ENCODE assay signal across 10 cellular contexts in genomic region chr17:49132699-49133364, GRCh38. TPM values are rescaled to one million over a fixed set of nuclear protein-coding genes. Genes with fewer than 3 reads are reported as not detected.
A peak's percentile ranks its signal among the peaks of the same experiment; 100 is the strongest.
DNase-seq lines count a peak whose midpoint lies in the region; ATAC-seq and TF ChIP-seq lines count a peak whose summit lies in the region.
"Had no signal": no experiment of that assay in that cellular context is flagged by ENCODE, and none has a peak within 500 bp of the region (broad histone marks: within the 10 kb centered on the region; RNA-seq: fewer than 3 reads in every experiment).

TSS of gene B4GALNT2 (plus strand) at chr17:49132769. CDS start at chr17:49132793, 24 bp downstream.

- DNase-seq in EL (peak; percentile 41), T-helper 17 cell (no peak), esophagus squamous epithelium (lab: John Stamatoyannopoulos, UW) (no peak), mesenteric fat pad (ENCODE audit: low spot score) (no peak), SJCRH30 (no peak), cerebellum (ENCODE audit: low spot score) (no peak)

- no peak for TF ChIP-seq POLR2A in esophagus squamous epithelium (IDR thresholded peaks at IDR 0.05)

- H3K27me3 ChIP-seq in esophagus squamous epithelium (peaks cover 0 to 81% (median 16%) of the 10 kb centered on the region in 4 donors), rectal smooth muscle tissue (ENCODE audit: control insufficient read depth, insufficient read depth, low read length) (peaks cover 16% of the 10 kb centered on the region), SJCRH30 (0 out of 2 replicates have a peak, but pooled peaks cover 4% of the 10 kb centered on the region)

- no peaks in the 10 kb centered on the region for H3K9me3 ChIP-seq in T-helper 17 cell (ENCODE audit: control insufficient read depth, low read length, poor library complexity, severe bottlenecking)
- H3K9me3 ChIP-seq in esophagus squamous epithelium, result peaks cover 0 to 5% (median 0%) of the 10 kb centered on the region in 3 donors
- H3K9me3 ChIP-seq in SJCRH30 (replicated peaks), result peaks cover 17% of the 10 kb centered on the region

- H3K4me3 Mint-ChIP-seq in T-helper 17 cell, result peak within 1 kb of the TSS; percentile 62

- peaks cover 61% of the 10 kb centered on the region for H3K27me3 Mint-ChIP-seq in T-helper 17 cell

- WGBS in esophagus squamous epithelium, 2 donors, result 21 to 25% methylated on average over 5 to 14 of the region's 65 CpGs

- H3K4me3 ChIP-seq in esophagus squamous epithelium, result peak within 1 kb of the TSS; percentile 21 to 62 (median 42)
- H3K4me3 ChIP-seq in rectal smooth muscle tissue (ENCODE audit: low read length), result peak within 1 kb of the TSS; percentile 59
- H3K4me3 ChIP-seq in SJCRH30, result no peak within 1 kb of the TSS

- H3K27ac ChIP-seq in esophagus squamous epithelium (no peak within 1 kb of the TSS), rectal smooth muscle tissue (ENCODE audit: low read depth, low read length) (no peak within 1 kb of the TSS), SJCRH30 (no peak within 1 kb of the TSS)
- H3K27ac ChIP-seq: HL-60 had no signal

- H3K4me1 ChIP-seq in esophagus squamous epithelium, result peaks cover 9 to 16% (median 9%) of the 10 kb centered on the region in 3 donors
- no peaks in the 10 kb centered on the region for H3K4me1 ChIP-seq in rectal smooth muscle tissue (ENCODE audit: control insufficient read depth, insufficient read depth, low read length)
- no peaks in the 10 kb centered on the region for H3K4me1 ChIP-seq in SJCRH30

- TF ChIP-seq CTCF in esophagus squamous epithelium (IDR thresholded peaks at IDR 0.05), result no peak

- peaks cover 4% of the 10 kb centered on the region for H3K4me1 Mint-ChIP-seq in T-helper 17 cell

- intact Hi-C loops in esophagus squamous epithelium (cut with DNase I), result no loop called here

- H3K9ac ChIP-seq in rectal smooth muscle tissue (ENCODE audit: low read length), result no peak within 1 kb of the TSS

- H3K36me3 ChIP-seq in esophagus squamous epithelium (no peaks in the 10 kb centered on the region), rectal smooth muscle tissue (ENCODE audit: control insufficient read depth, insufficient read depth, low read length) (no peaks in the 10 kb centered on the region), SJCRH30 (no peaks in the 10 kb centered on the region)

- no peak for ATAC-seq in T-helper 17 cell
- ATAC-seq in HG03097 (IDR thresholded peaks at IDR 0.05; ENCODE audit: low FRiP score, unreplicated experiment), result no peak

- peaks cover 2% of the 10 kb centered on the region for H3K36me3 Mint-ChIP-seq in T-helper 17 cell (ENCODE audit: low read depth)

- no peak within 1 kb of the TSS for H3K27ac Mint-ChIP-seq in T-helper 17 cell

RNA-seq across cellular contexts. Expression of gene B4GALNT2, which starts in this region (rescaled TPM):
- under 1 TPM; 0.15 to 0.18 TPM for total RNA-seq in T-helper 17 cell
- under 1 TPM in 1 of 4 donors, not detected in 3; 0.04 TPM for total RNA-seq in esophagus squamous epithelium
- total RNA-seq in mesenteric fat pad, result not detected
- total RNA-seq in SJCRH30 (2014; rRNA removed; shearing (Covaris generic)), result not detected in 2 replicates
- 0.09 TPM for total RNA-seq in cerebellum
- total RNA-seq: dermis microvascular lymphatic vessel endothelial cell had no signal
